ENCODE assay signal across 18 cellular contexts in genomic region chr20:826695-827323, GRCh38. TPM values are rescaled to one million over a fixed set of nuclear protein-coding genes. Genes with fewer than 3 reads are reported as not detected.
DNase-seq lines count a peak whose midpoint lies in the region; ATAC-seq and TF ChIP-seq lines count a peak whose summit lies in the region.
"Had no signal": no experiment of that assay in that cellular context is flagged by ENCODE, and none has a peak within 500 bp of the region (broad histone marks: within the 10 kb centered on the region; RNA-seq: fewer than 3 reads in every experiment).

No MANE protein-coding gene starts in this region.

- TF ChIP-seq EP300 in sigmoid colon (IDR thresholded peaks at IDR 0.05): no peak

- H3K4me1 ChIP-seq in heart right ventricle: peaks cover 0 to 16% (median 0%) of the 10 kb centered on the region in 9 donors
- H3K4me1 ChIP-seq in sigmoid colon: no peaks in the 10 kb centered on the region

- H3K36me3 Mint-ChIP-seq in glutamatergic neuron (ENCODE audit: unreplicated experiment): peaks cover 10% of the 10 kb centered on the region
- H3K36me3 Mint-ChIP-seq in activated T-helper 1 cell treated with anti-CD3 and anti-CD28 coated beads, Interleukin-12 subunit alpha, Interleukin-12 subunit beta, Interleukin-2, Interleukin-4 antibody, amounts not matched to agents 30 ng/mL and 10 ng/mL and 1 ng/mL, durations not matched to agents 14 hours and 24 hours and 36 hours (ENCODE audit: low read depth): no peaks in the 10 kb centered on the region

- peaks cover 14% of the 10 kb centered on the region for H3K9me3 Mint-ChIP-seq in glutamatergic neuron (ENCODE audit: unreplicated experiment)
- H3K9me3 Mint-ChIP-seq in activated T-helper 1 cell treated with anti-CD3 and anti-CD28 coated beads, Interleukin-12 subunit alpha, Interleukin-12 subunit beta, Interleukin-2, Interleukin-4 antibody, amounts not matched to agents 30 ng/mL and 10 ng/mL and 1 ng/mL, durations not matched to agents 14 hours and 24 hours and 36 hours: no peaks in the 10 kb centered on the region

- no peak for TF ChIP-seq POLR2A in sigmoid colon (IDR thresholded peaks at IDR 0.05)

- H3K4me3 Mint-ChIP-seq in glutamatergic neuron (ENCODE audit: unreplicated experiment): no peak overlapping the region
- H3K4me3 Mint-ChIP-seq in activated T-helper 1 cell treated with anti-CD3 and anti-CD28 coated beads, Interleukin-12 subunit alpha, Interleukin-12 subunit beta, Interleukin-2, Interleukin-4 antibody, amounts not matched to agents 30 ng/mL and 10 ng/mL and 1 ng/mL, durations not matched to agents 14 hours and 24 hours and 36 hours: no peak overlapping the region

- 94 to 95% methylated on average over 7 of the region's 7 CpGs for WGBS in heart right ventricle, 2 donors
- WGBS in sigmoid colon, 2 donors: 94 to 95% methylated on average over 7 of the region's 7 CpGs

- H3K4me3 ChIP-seq in heart right ventricle: no peak overlapping the region
- no peak overlapping the region for H3K4me3 ChIP-seq in sigmoid colon

- peak overlapping the region; percentile 76 for H3K27ac Mint-ChIP-seq in glutamatergic neuron (ENCODE audit: unreplicated experiment)
- no peak overlapping the region for H3K27ac Mint-ChIP-seq in activated T-helper 1 cell treated with anti-CD3 and anti-CD28 coated beads, Interleukin-12 subunit alpha, Interleukin-12 subunit beta, Interleukin-2, Interleukin-4 antibody, amounts not matched to agents 30 ng/mL and 10 ng/mL and 1 ng/mL, durations not matched to agents 14 hours and 24 hours and 36 hours

- H3K36me3 ChIP-seq in heart right ventricle (no peaks in the 10 kb centered on the region), sigmoid colon (no peaks in the 10 kb centered on the region)

- peaks cover 14% of the 10 kb centered on the region for H3K27me3 Mint-ChIP-seq in glutamatergic neuron (ENCODE audit: unreplicated experiment)
- no peaks in the 10 kb centered on the region for H3K27me3 Mint-ChIP-seq in activated T-helper 1 cell treated with anti-CD3 and anti-CD28 coated beads, Interleukin-12 subunit alpha, Interleukin-12 subunit beta, Interleukin-2, Interleukin-4 antibody, amounts not matched to agents 30 ng/mL and 10 ng/mL and 1 ng/mL, durations not matched to agents 14 hours and 24 hours and 36 hours (ENCODE audit: insufficient read depth)

- H3K9me3 ChIP-seq in heart right ventricle (no peaks in the 10 kb centered on the region), sigmoid colon (no peaks in the 10 kb centered on the region)
- H3K9me3 ChIP-seq: Caco-2 had no signal

- H3K27ac ChIP-seq in heart right ventricle (no peak overlapping the region), sigmoid colon (no peak overlapping the region)
- H3K27ac ChIP-seq: C4-2B had no signal

- H3K27me3 ChIP-seq in heart right ventricle: no peaks in the 10 kb centered on the region
- H3K27me3 ChIP-seq in sigmoid colon: no peaks in the 10 kb centered on the region

- DNase-seq in left cardiac atrium (peak; percentile 2), heart right ventricle (no peak), glutamatergic neuron (no peak), sigmoid colon (peak; percentile 11)
- no peak for DNase-seq in activated T-helper 1 cell treated with anti-CD3 and anti-CD28 coated beads, Interleukin-12 subunit alpha, Interleukin-12 subunit beta, Interleukin-2, Interleukin-4 antibody, amounts not matched to agents 30 ng/mL and 10 ng/mL and 1 ng/mL, durations not matched to agents 14 hours and 24 hours and 36 hours (ENCODE audit: low spot score)
- DNase-seq: Caco-2, DMS53, NCI-H1048, NCI-H146, NCI-H2107, NCI-H446 treated with DMSO at 0.1 percent for 48 hours, NCI-H82, Right ventricle myocardium superior had no signal

- ATAC-seq in left cardiac atrium (no peak), heart right ventricle (no peak), GM19328 (IDR thresholded peaks at IDR 0.05; ENCODE audit: unreplicated experiment) (no peak), HG03521 (IDR thresholded peaks at IDR 0.05; ENCODE audit: unreplicated experiment) (no peak), HG02970 (IDR thresholded peaks at IDR 0.05; ENCODE audit: low FRiP score, unreplicated experiment) (no peak)
- ATAC-seq: Panc1 had no signal

- intact Hi-C loops in left cardiac atrium (cut with DNase I): no loop called here
- intact Hi-C loops in heart right ventricle (cut with DNase I): no loop called here
- intact Hi-C loops in sigmoid colon (cut with DNase I): no loop called here
- intact Hi-C loops in activated T-helper 1 cell treated with anti-CD3 and anti-CD28 coated beads, Interleukin-12 subunit alpha, Interleukin-12 subunit beta, Interleukin-2, Interleukin-4 antibody, amounts not matched to agents 30 ng/mL and 10 ng/mL and 1 ng/mL, durations not matched to agents 14 hours and 24 hours and 36 hours (cut with micrococcal nuclease): no loop called here

- peaks cover 33% of the 10 kb centered on the region for H3K4me1 Mint-ChIP-seq in glutamatergic neuron (ENCODE audit: low read depth, unreplicated experiment)
- H3K4me1 Mint-ChIP-seq in activated T-helper 1 cell treated with anti-CD3 and anti-CD28 coated beads, Interleukin-12 subunit alpha, Interleukin-12 subunit beta, Interleukin-2, Interleukin-4 antibody, amounts not matched to agents 30 ng/mL and 10 ng/mL and 1 ng/mL, durations not matched to agents 14 hours and 24 hours and 36 hours (ENCODE audit: low read depth): peaks cover 15% of the 10 kb centered on the region

- TF ChIP-seq CTCF in heart right ventricle (IDR thresholded peaks at IDR 0.05) (no peak), glutamatergic neuron (IDR thresholded peaks at IDR 0.05; ENCODE audit: partially characterized antibody, unreplicated experiment) (no peak), sigmoid colon (IDR thresholded peaks at IDR 0.05) (no peak)

RNA-seq across cellular contexts. Expression of gene FAM110A, which starts 6.7 kb away (rescaled TPM):
- total RNA-seq in left cardiac atrium (1 to 10 TPM; 4.0 to 4.4 TPM), heart right ventricle (1 to 10 TPM in 9 of 10 donors, under 1 TPM in 1; 0.99 to 5.9 (median 1.9) TPM), glutamatergic neuron (ENCODE audit: unreplicated experiment) (152 TPM), sigmoid colon (1 to 10 TPM in 2 of 4 donors, under 1 TPM in 2; 0.55 to 2.5 (median 1.6) TPM)
- polyA plus RNA-seq in heart right ventricle (1 to 10 TPM; 2.0 to 2.3 TPM), sigmoid colon (10 to 100 TPM in 1 of 3 donors, 1 to 10 TPM in 2; 3.6 to 10.7 (median 6.7) TPM)
- 19.0 and 21.1 TPM in 2 replicates for total RNA-seq in activated T-helper 1 cell treated with anti-CD3 and anti-CD28 coated beads, Interleukin-12 subunit alpha, Interleukin-12 subunit beta, Interleukin-2, Interleukin-4 antibody, amounts not matched to agents 30 ng/mL and 10 ng/mL and 1 ng/mL, durations not matched to agents 14 hours and 24 hours and 36 hours

RNA-seq across cellular contexts. Expression of gene SLC52A3, which starts 58.5 kb away (rescaled TPM):
- total RNA-seq in left cardiac atrium: 1 to 10 TPM; 1.7 to 3.6 TPM
- total RNA-seq in heart right ventricle: 1 to 10 TPM; 1.5 to 5.7 (median 2.6) TPM
- polyA plus RNA-seq in heart right ventricle: 1 to 10 TPM; 2.8 to 3.6 TPM
- total RNA-seq in glutamatergic neuron (ENCODE audit: unreplicated experiment): not detected
- total RNA-seq in sigmoid colon: under 1 TPM in 2 of 4 donors, not detected in 2; 0.16 to 0.36 TPM
- polyA plus RNA-seq in sigmoid colon: 10 to 100 TPM in 1 of 3 donors, 1 to 10 TPM in 2; 3.0 to 15.1 (median 5.3) TPM
- not detected in 2 replicates for total RNA-seq in activated T-helper 1 cell treated with anti-CD3 and anti-CD28 coated beads, Interleukin-12 subunit alpha, Interleukin-12 subunit beta, Interleukin-2, Interleukin-4 antibody, amounts not matched to agents 30 ng/mL and 10 ng/mL and 1 ng/mL, durations not matched to agents 14 hours and 24 hours and 36 hours

Comparison
In these comparisons a context has a peak if more than half of its experiments do, and no peak if none do; other contexts are left out.
1. DNase-seq: peak in left cardiac atrium (single experiment) and sigmoid colon (single experiment); none in heart right ventricle (0 of 2), glutamatergic neuron (single experiment) and activated T-helper 1 cell treated with anti-CD3 and anti-CD28 coated beads, Interleukin-12 subunit alpha, Interleukin-12 subunit beta, Interleukin-2, Interleukin-4 antibody, amounts not matched to agents 30 ng/mL and 10 ng/mL and 1 ng/mL, durations not matched to agents 14 hours and 24 hours and 36 hours (single experiment).